In the genomic region with DNA sequence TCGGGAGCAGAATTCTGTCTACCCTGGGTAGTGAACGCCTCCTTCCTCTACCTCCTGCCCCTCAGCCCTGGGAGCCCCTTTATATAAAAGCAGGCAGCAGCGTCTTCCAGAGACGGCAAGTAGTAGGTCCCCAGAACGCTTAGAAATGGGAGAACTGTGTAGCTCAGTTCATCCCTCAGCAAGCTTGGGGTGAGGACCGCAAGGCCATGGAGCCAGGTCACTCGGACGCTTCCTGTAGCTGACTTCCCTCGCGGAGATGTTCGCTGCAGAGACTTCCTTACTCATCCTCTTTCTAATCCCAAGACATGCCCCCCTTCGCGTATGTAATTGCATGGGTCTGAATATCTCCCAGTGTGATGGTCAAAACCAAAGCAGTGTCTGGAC, we compare ENCODE assay signal across 22 cellular contexts.
"Had no signal": no experiment of that assay in that cellular context is flagged by ENCODE, and none has a peak within 500 bp of the region (broad histone marks: within the 10 kb centered on the region; RNA-seq: fewer than 3 reads in every experiment).

No MANE protein-coding gene starts in this region.

- H3K4me1 ChIP-seq: breast epithelium, gastrocnemius medialis, right atrium auricular region, testis, transverse colon had no signal

- H3K4me2 ChIP-seq: hepatocyte had no signal

- H3K9me3 ChIP-seq: breast epithelium, gastrocnemius medialis, mucosa of descending colon, right atrium auricular region, testis, transverse colon had no signal

- DNase-seq: activated CD4-positive, alpha-beta memory T cell treated with anti-CD3 and anti-CD28 coated beads for 36 hours; activated effector memory CD4-positive, alpha-beta T cell treated with Interleukin-2 at 50 U/mL for 16 hours; central memory CD4-positive, alpha-beta T cell; dermis blood vessel endothelial cell; effector CD4-positive, alpha-beta T cell; gastrocnemius medialis; left cardiac atrium; left ventricle myocardium superior; mucosa of descending colon; nephron progenitor cell; nucleus accumbens; stimulated activated naive B cell treated with anti-CD40 and anti-IgM and Interleukin-4, amounts not matched to agents 10 μg/mL and 1 μg/mL and 100 μg/mL, for 72 hours; SW 1271; T-helper 9 cell; testis; transverse colon had no signal

- ATAC-seq: gastrocnemius medialis, left ventricle myocardium superior had no signal

- H3K27me3 ChIP-seq: breast epithelium, gastrocnemius medialis, right atrium auricular region, testis had no signal

- H3K79me2 ChIP-seq: hepatocyte had no signal

- H3K27ac Mint-ChIP-seq: activated CD4-positive, alpha-beta memory T cell treated with anti-CD3 and anti-CD28 coated beads for 36 hours; activated naive CD4-positive, alpha-beta T cell treated with anti-CD3 and anti-CD28 coated beads for 36 hours; nephron progenitor cell; stimulated activated naive B cell treated with anti-CD40 and anti-IgM and Interleukin-4, amounts not matched to agents 10 μg/mL and 1 μg/mL and 100 μg/mL, for 72 hours; T-helper 1 cell treated with Interleukin-12 subunit alpha and Interleukin-12 subunit beta and Interleukin-4 antibody, amounts not matched to agents 30 μg/mL and 1 μg/mL, for 36 hours had no signal

- H3K9me3 Mint-ChIP-seq: activated CD4-positive, alpha-beta memory T cell treated with anti-CD3 and anti-CD28 coated beads for 36 hours; activated naive CD4-positive, alpha-beta T cell treated with anti-CD3 and anti-CD28 coated beads for 36 hours; nephron progenitor cell; stimulated activated naive B cell treated with anti-CD40 and anti-IgM and Interleukin-4, amounts not matched to agents 10 μg/mL and 1 μg/mL and 100 μg/mL, for 72 hours; T-helper 1 cell treated with Interleukin-12 subunit alpha and Interleukin-12 subunit beta and Interleukin-4 antibody, amounts not matched to agents 30 μg/mL and 1 μg/mL, for 36 hours had no signal

- H3K36me3 Mint-ChIP-seq: activated CD4-positive, alpha-beta memory T cell treated with anti-CD3 and anti-CD28 coated beads for 36 hours; stimulated activated naive B cell treated with anti-CD40 and anti-IgM and Interleukin-4, amounts not matched to agents 10 μg/mL and 1 μg/mL and 100 μg/mL, for 72 hours had no signal

- H2AFZ ChIP-seq: hepatocyte had no signal

- H3K4me3 Mint-ChIP-seq: nephron progenitor cell; stimulated activated naive B cell treated with anti-CD40 and anti-IgM and Interleukin-4, amounts not matched to agents 10 μg/mL and 1 μg/mL and 100 μg/mL, for 72 hours; T-helper 1 cell treated with Interleukin-12 subunit alpha and Interleukin-12 subunit beta and Interleukin-4 antibody, amounts not matched to agents 30 μg/mL and 1 μg/mL, for 36 hours had no signal

- H3K27ac ChIP-seq: breast epithelium, gastrocnemius medialis, hepatocyte, right atrium auricular region, testis, transverse colon, VCaP had no signal
